Comparison of ENCODE assay signal across 8 cellular contexts in genomic region chr3:146250449-146251382, GRCh38. TPM values are rescaled to one million over a fixed set of nuclear protein-coding genes. Genes with fewer than 3 reads are reported as not detected.
DNase-seq lines count a peak whose midpoint lies in the region; ATAC-seq and TF ChIP-seq lines count a peak whose summit lies in the region.

PLSCR4 (minus strand) TSS chr3:146251105; CDS start chr3:146222071, 29,034 bp downstream.

- H3K9ac ChIP-seq in IMR-90 (ENCODE audit: low read depth, low read length) (peak within 1 kb of the TSS; percentile 64), mucosa of stomach (ENCODE audit: low read length) (peak within 1 kb of the TSS; percentile 72)

- H4K8ac ChIP-seq in IMR-90 (ENCODE audit: low read depth in 2 of 2, low read length in 2 of 2): peak within 1 kb of the TSS in 1 of 2 experiments; percentile 69; a peak in 1 of 4 replicates

- no peaks in the 10 kb centered on the region for H3K9me3 ChIP-seq in CD8-positive, alpha-beta memory T cell (ENCODE audit: low read length)
- H3K9me3 ChIP-seq in IMR-90 (ENCODE audit: control insufficient read depth, insufficient read depth, low read length) (no peaks in the 10 kb centered on the region), mucosa of stomach (ENCODE audit: control insufficient read depth, low read length) (no peaks in the 10 kb centered on the region), upper lobe of right lung (no peaks in the 10 kb centered on the region)

- POLR2A ChIA-PET in CD8-positive, alpha-beta memory T cell (lab: Charles Lee): no interaction called here
- POLR2A ChIA-PET in IMR-90 (lab: Charles Lee; ENCODE audit: unreplicated experiment): interaction anchor here (0.6 kb wide), 1 partner anchor 133 kb away, joined by 3 read pairs; no protein-coding TSS in a partner anchor
- POLR2A ChIA-PET in activated CD4-positive, alpha-beta memory T cell treated with anti-CD3 and anti-CD28 coated beads for 36 hours (lab: Charles Lee): no interaction called here

- H3K9me1 ChIP-seq in IMR-90 (ENCODE audit: insufficient read depth, low read length): no peaks in the 10 kb centered on the region

- H3K27ac ChIP-seq in CD8-positive, alpha-beta memory T cell (ENCODE audit: low read depth, low read length): no peak within 1 kb of the TSS
- H3K27ac ChIP-seq in IMR-90 (ENCODE audit: insufficient read depth, low read length): peak within 1 kb of the TSS; percentile 58
- H3K27ac ChIP-seq in upper lobe of right lung: peak within 1 kb of the TSS; percentile 87

- no peaks in the 10 kb centered on the region for H3K36me3 Mint-ChIP-seq in CD8-positive, alpha-beta memory T cell
- no peaks in the 10 kb centered on the region for H3K36me3 Mint-ChIP-seq in activated CD4-positive, alpha-beta memory T cell treated with anti-CD3 and anti-CD28 coated beads for 36 hours

- 0% methylated on average over 44 of the region's 78 CpGs; no CpG with 5 or more reads in 1 of the 2 experiments for WGBS in IMR-90 (ENCODE audit: extremely low coverage in 2 of 2, insufficient read length in 1 of 2), 2 experiments

- intact Hi-C loops in IMR-90 (cut with micrococcal nuclease) (no loop called here), upper lobe of right lung (cut with DNase I) (no loop called here)
- intact Hi-C loops in activated CD4-positive, alpha-beta memory T cell treated with anti-CD3 and anti-CD28 coated beads for 36 hours (cut with micrococcal nuclease): no loop called here

- dilution Hi-C loops in IMR-90 (cut with HindIII; ENCODE audit: low sequenced_read_pairs, unreplicated experiment): no loop called here

- no peaks in the 10 kb centered on the region for H4K20me1 ChIP-seq in IMR-90 (ENCODE audit: insufficient read depth, low read length)

- H2BK120ac ChIP-seq in IMR-90 (ENCODE audit: low read depth, low read length): peak within 1 kb of the TSS; percentile 84

- H2AK5ac ChIP-seq in IMR-90 (ENCODE audit: low read depth, low read length): no peak within 1 kb of the TSS

- BruUV-seq in IMR-90 (replicated peaks; lab: Mats Ljungman, UMichigan): no TSS peak

- peak within 1 kb of the TSS in 6 of 7 donors; percentile 35 to 77 (median 69) for H3K4me3 Mint-ChIP-seq in CD8-positive, alpha-beta memory T cell
- H3K4me3 Mint-ChIP-seq in activated CD4-positive, alpha-beta memory T cell treated with anti-CD3 and anti-CD28 coated beads for 36 hours: peak within 1 kb of the TSS; percentile 56

- H4K91ac ChIP-seq in IMR-90 (ENCODE audit: insufficient read depth, low read depth, low read length): peak within 1 kb of the TSS; percentile 38; the same call in 1 of the 2 replicates

- peak within 1 kb of the TSS; percentile 35; the same call in 1 of the 2 replicates for H4K5ac ChIP-seq in IMR-90 (ENCODE audit: low read depth, low read length)

- no peaks in the 10 kb centered on the region; a peak in 1 of 4 replicates for H3K79me1 ChIP-seq in IMR-90 (ENCODE audit: low read depth in 1 of 2, low read length in 2 of 2)

- TF ChIP-seq POLR2A in IMR-90 (IDR thresholded peaks at IDR 0.05; ENCODE audit: low read depth, low read length): no peak

- no peak for DNase-seq in CD8-positive, alpha-beta memory T cell
- DNase-seq in GM19238 (ENCODE audit: insufficient read length, low spot score) (peak; percentile 2), IMR-90 (peak; percentile 47), fibroblast of mammary gland (ENCODE audit: low read depth) (peak; percentile 72), upper lobe of right lung (peak; percentile 86), NCI-H524 treated with DMSO at 0.1 percent for 48 hours (lab: John Stamatoyannopoulos, UW) (no peak)
- DNase-seq in activated CD4-positive, alpha-beta memory T cell treated with anti-CD3 and anti-CD28 coated beads for 36 hours: peak; percentile 13

- H3K36me3 ChIP-seq in CD8-positive, alpha-beta memory T cell (ENCODE audit: insufficient read depth, low read length): no peaks in the 10 kb centered on the region
- H3K36me3 ChIP-seq in IMR-90 (ENCODE audit: control insufficient read depth, insufficient read depth, low read length) (no peaks in the 10 kb centered on the region), mucosa of stomach (ENCODE audit: control insufficient read depth, insufficient read depth, low read length) (no peaks in the 10 kb centered on the region), upper lobe of right lung (no peaks in the 10 kb centered on the region)

- CTCF ChIA-PET in CD8-positive, alpha-beta memory T cell (lab: Charles Lee): no interaction called here
- CTCF ChIA-PET in IMR-90 (lab: Yijun Ruan, JAX): interaction anchor here (0.8 kb wide), 1 partner anchor 13 kb away, joined by 3 read pairs; no protein-coding TSS in a partner anchor
- CTCF ChIA-PET in activated CD4-positive, alpha-beta memory T cell treated with anti-CD3 and anti-CD28 coated beads for 36 hours (lab: Charles Lee): no interaction called here

- no peak within 1 kb of the TSS for H3K23ac ChIP-seq in IMR-90 (ENCODE audit: low read depth, low read length)

- H3K14ac ChIP-seq in IMR-90 (replicated peaks; ENCODE audit: low read depth, low read length): peak within 1 kb of the TSS; percentile 1

- TF ChIP-seq RAD21 in IMR-90 (IDR thresholded peaks at IDR 0.05; ENCODE audit: low read length): no peak

- H2BK5ac ChIP-seq in IMR-90 (ENCODE audit: low read depth, low read length, poor library complexity, severe bottlenecking): peak within 1 kb of the TSS; percentile 14

- ATAC-seq in IMR-90 (ENCODE audit: low read depth) (peak; percentile 94), upper lobe of right lung (peak; percentile 94)

- H3K4me1 Mint-ChIP-seq in CD8-positive, alpha-beta memory T cell: peaks cover 10 to 11% (median 10%) of the 10 kb centered on the region in 3 donors
- peaks cover 2% of the 10 kb centered on the region for H3K4me1 Mint-ChIP-seq in activated CD4-positive, alpha-beta memory T cell treated with anti-CD3 and anti-CD28 coated beads for 36 hours (ENCODE audit: low read depth)

- in situ Hi-C loops in IMR-90 (cut with MboI; ENCODE audit: low sequenced_read_pairs): no loop called here

- no peak within 1 kb of the TSS for H2BK15ac ChIP-seq in IMR-90 (ENCODE audit: low read depth, low read length)

- peaks cover 10% of the 10 kb centered on the region for H3K27me3 ChIP-seq in CD8-positive, alpha-beta memory T cell (ENCODE audit: insufficient read depth, low read length, poor library complexity, severe bottlenecking)
- H3K27me3 ChIP-seq in IMR-90 (ENCODE audit: control insufficient read depth, insufficient read depth, low read length) (no peaks in the 10 kb centered on the region), mucosa of stomach (ENCODE audit: control insufficient read depth, insufficient read depth, low read length) (no peaks in the 10 kb centered on the region), upper lobe of right lung (no peaks in the 10 kb centered on the region)

- H3K4me1 ChIP-seq in CD8-positive, alpha-beta memory T cell (ENCODE audit: insufficient read depth, low read length): no peaks in the 10 kb centered on the region
- no peaks in the 10 kb centered on the region; the same call in 1 of the 2 replicates for H3K4me1 ChIP-seq in IMR-90 (ENCODE audit: control insufficient read depth, insufficient read depth, low read length)
- H3K4me1 ChIP-seq in mucosa of stomach (ENCODE audit: control insufficient read depth, insufficient read depth, low read length): no peaks in the 10 kb centered on the region
- H3K4me1 ChIP-seq in upper lobe of right lung: peaks cover 8% of the 10 kb centered on the region

- peaks cover 21 to 40% of the 10 kb centered on the region in 2 donors for H3K27me3 Mint-ChIP-seq in CD8-positive, alpha-beta memory T cell
- H3K27me3 Mint-ChIP-seq in activated CD4-positive, alpha-beta memory T cell treated with anti-CD3 and anti-CD28 coated beads for 36 hours: peaks cover 26% of the 10 kb centered on the region

- H3K56ac ChIP-seq in IMR-90 (ENCODE audit: extremely low read depth, insufficient read depth, low read length): peak within 1 kb of the TSS; percentile 56; the same call in 1 of the 2 replicates

- no peak within 1 kb of the TSS for H3K4me3 ChIP-seq in CD8-positive, alpha-beta memory T cell (ENCODE audit: low read length)
- peak within 1 kb of the TSS; percentile 87 for H3K4me3 ChIP-seq in IMR-90 (ENCODE audit: insufficient read depth, low read depth, low read length)
- H3K4me3 ChIP-seq in fibroblast of mammary gland (ENCODE audit: control insufficient read depth, low read depth, low read length): peak within 1 kb of the TSS; percentile 77
- H3K4me3 ChIP-seq in mucosa of stomach (ENCODE audit: low read length): peak within 1 kb of the TSS; percentile 65
- peak within 1 kb of the TSS; percentile 72 for H3K4me3 ChIP-seq in upper lobe of right lung

- H3K9me3 Mint-ChIP-seq in CD8-positive, alpha-beta memory T cell: peaks cover 0 to 7% (median 2%) of the 10 kb centered on the region in 5 donors
- no peaks in the 10 kb centered on the region for H3K9me3 Mint-ChIP-seq in activated CD4-positive, alpha-beta memory T cell treated with anti-CD3 and anti-CD28 coated beads for 36 hours

- TF ChIP-seq CTCF in IMR-90 (conservative IDR thresholded peaks at IDR 0.05; ENCODE audit: low read depth, low read length) (no peak), fibroblast of mammary gland (conservative IDR thresholded peaks at IDR 0.05; ENCODE audit: control insufficient read depth, insufficient read depth, low read depth, low read length) (no peak), upper lobe of right lung (IDR thresholded peaks at IDR 0.05) (no peak)

- H3K18ac ChIP-seq in IMR-90 (ENCODE audit: low read depth, low read length): peak within 1 kb of the TSS; percentile 45; the same call in 1 of the 2 replicates

- H2BK20ac ChIP-seq in IMR-90 (ENCODE audit: low read depth, low read length): no peak within 1 kb of the TSS

- peak within 1 kb of the TSS; percentile 96 for H2AFZ ChIP-seq in IMR-90 (replicated peaks; ENCODE audit: low read length, poor library complexity)

- peak within 1 kb of the TSS; percentile 70 for H3K4me2 ChIP-seq in IMR-90 (ENCODE audit: low read depth, low read length)

- peak within 1 kb of the TSS; percentile 74 for H2AK9ac ChIP-seq in IMR-90 (replicated peaks; ENCODE audit: low read depth, low read length, poor library complexity)

- H3K4ac ChIP-seq in IMR-90 (ENCODE audit: low read depth, low read length): peak within 1 kb of the TSS; percentile 77

- H3K27ac Mint-ChIP-seq in CD8-positive, alpha-beta memory T cell: no peak within 1 kb of the TSS
- H3K27ac Mint-ChIP-seq in activated CD4-positive, alpha-beta memory T cell treated with anti-CD3 and anti-CD28 coated beads for 36 hours: no peak within 1 kb of the TSS

TF ChIP-seq in IMR-90, 13 proteins besides CTCF, POLR2A, EP300 and RAD21 (continues in another document):
- TF ChIP-seq MAZ (IDR thresholded peaks at IDR 0.05; ENCODE audit: borderline replicate concordance, low read depth, low read length): 0 out of 2 replicates have a peak, but pooled peaks have one; percentile 5
- TF ChIP-seq FOS (IDR thresholded peaks at IDR 0.05; ENCODE audit: low read depth, low read length): no peak
- TF ChIP-seq RCOR1 (IDR thresholded peaks at IDR 0.05; ENCODE audit: insufficient replicate concordance, low read length): no peak

RNA-seq across cellular contexts. Expression of gene PLSCR4, which starts in this region (rescaled TPM):
- total RNA-seq in CD8-positive, alpha-beta memory T cell: not detected
- not detected for polyA plus RNA-seq in CD8-positive, alpha-beta memory T cell
- total RNA-seq in IMR-90 (2012; rRNA removed): 2.8 and 3.8 TPM in 2 replicates
- polyA plus RNA-seq in IMR-90 (2012; rRNA removed): 3.9 and 4.4 TPM in 2 replicates
- polyA plus RNA-seq in IMR-90 (2012; cell fraction: cytosol; rRNA removed): 1.9 and 4.5 TPM in 2 replicates
- 3.1 and 11.8 TPM in 2 replicates for polyA plus RNA-seq in IMR-90 (2012; cell fraction: nucleus; rRNA removed; ENCODE audit: low replicate concordance)
- not detected for total RNA-seq in activated CD4-positive, alpha-beta memory T cell treated with anti-CD3 and anti-CD28 coated beads for 36 hours
- total RNA-seq in upper lobe of right lung: 84.1 TPM

Comparison
In these comparisons a context has a peak if more than half of its experiments do, and no peak if none do; other contexts are left out.
1. RNA of gene PLSCR4 (total RNA-seq): 84.1 TPM in upper lobe of right lung (single experiment); 2.8 to 3.8 TPM in IMR-90, not detected in CD8-positive, alpha-beta memory T cell and not detected in activated CD4-positive, alpha-beta memory T cell treated with anti-CD3 and anti-CD28 coated beads for 36 hours; every median in the first group is over 10 times any median in the second.
2. Peak in DNase-seq in activated CD4-positive, alpha-beta memory T cell treated with anti-CD3 and anti-CD28 coated beads for 36 hours; RNA of the gene not detected or under 1 TPM.
3. DNase-seq: peak in GM19238 (single experiment), IMR-90 (single experiment), fibroblast of mammary gland (single experiment) and upper lobe of right lung (single experiment); none in CD8-positive, alpha-beta memory T cell (0 of 5) and NCI-H524 treated with DMSO at 0.1 percent for 48 hours (single experiment).